In genomic region chr16:67158637-67159600, GRCh38 we compare ENCODE assay signal across 1 cellular context.
TF ChIP-seq lines count a peak whose summit lies in the region.

No MANE protein-coding gene starts in this region.

TF ChIP-seq in HepG2, 621 proteins besides CTCF, POLR2A, EP300 and RAD21:
- TF ChIP-seq MIER3 (CRISPR knock-in tag; IDR thresholded peaks at IDR 0.05; ENCODE audit: borderline replicate concordance) (0 out of 2 replicates have a peak, but pooled peaks have one; percentile 8), ZBTB34 (CRISPR knock-in tag; IDR thresholded peaks at IDR 0.05) (no peak), ZNF782 (CRISPR knock-in tag; IDR thresholded peaks at IDR 0.05; ENCODE audit: borderline replicate concordance) (no peak), ZNF205 (CRISPR knock-in tag; IDR thresholded peaks at IDR 0.05) (0 out of 2 replicates have a peak, but pooled peaks have one; percentile 17), ZBTB39 (CRISPR knock-in tag; IDR thresholded peaks at IDR 0.05) (peak; percentile 2; the same call in 1 of the 2 replicates), ZFY (CRISPR knock-in tag; IDR thresholded peaks at IDR 0.05) (no peak), CCAR2 (optimal IDR thresholded peaks at IDR 0.05; ENCODE audit: low read depth, low read length) (no peak), ZBTB7B (CRISPR knock-in tag; IDR thresholded peaks at IDR 0.05) (peak; percentile 18; the same call in 1 of the 2 replicates), MXD4 (CRISPR knock-in tag; IDR thresholded peaks at IDR 0.05) (peak; percentile 2; the same call in 1 of the 2 replicates), SMAD1 (CRISPR knock-in tag; IDR thresholded peaks at IDR 0.05; ENCODE audit: borderline replicate concordance, low read depth) (0 out of 2 replicates have a peak, but pooled peaks have one; percentile 18), NR2F1 (CRISPR knock-in tag; IDR thresholded peaks at IDR 0.05) (no peak), MYC (CRISPR knock-in tag; IDR thresholded peaks at IDR 0.05; ENCODE audit: borderline replicate concordance) (0 out of 2 replicates have a peak, but pooled peaks have one; percentile 1), CREBL2 (CRISPR knock-in tag; IDR thresholded peaks at IDR 0.05; ENCODE audit: borderline replicate concordance) (no peak), MXD1 (CRISPR knock-in tag; IDR thresholded peaks at IDR 0.05) (no peak), ZEB1 (IDR thresholded peaks at IDR 0.05; ENCODE audit: insufficient replicate concordance, low read depth) (peak; percentile 23), TGIF2 (CRISPR knock-in tag; IDR thresholded peaks at IDR 0.05) (peak; percentile 37; the same call in 1 of the 2 replicates), HOXA3 (CRISPR knock-in tag; IDR thresholded peaks at IDR 0.05) (0 out of 2 replicates have a peak, but pooled peaks have one; percentile 7), KLF9 (CRISPR knock-in tag; IDR thresholded peaks at IDR 0.05; ENCODE audit: low read depth) (peak; percentile 93), FOSL2 (CRISPR knock-in tag; IDR thresholded peaks at IDR 0.05) (0 out of 2 replicates have a peak, but pooled peaks have one; percentile 4), ZNF550 (CRISPR knock-in tag; IDR thresholded peaks at IDR 0.05; ENCODE audit: borderline replicate concordance) (peak; percentile 50; the same call in 1 of the 2 replicates), MED13 (CRISPR knock-in tag; IDR thresholded peaks at IDR 0.05) (peak; percentile 27; the same call in 1 of the 2 replicates), RXRB (CRISPR knock-in tag; IDR thresholded peaks at IDR 0.05; ENCODE audit: borderline replicate concordance) (no peak), ZNF446 (CRISPR knock-in tag; IDR thresholded peaks at IDR 0.05) (peak; percentile 64; the same call in 1 of the 2 replicates), TERF1 (CRISPR knock-in tag; IDR thresholded peaks at IDR 0.05) (no peak), MEIS1 (CRISPR knock-in tag; IDR thresholded peaks at IDR 0.05; ENCODE audit: borderline replicate concordance) (0 out of 2 replicates have a peak, but pooled peaks have one; percentile 12), SP5 (CRISPR knock-in tag; IDR thresholded peaks at IDR 0.05; ENCODE audit: borderline replicate concordance, low read depth) (peak; percentile 25; the same call in 1 of the 2 replicates), ZBTB7A (CRISPR knock-in tag; IDR thresholded peaks at IDR 0.05) (0 out of 2 replicates have a peak, but pooled peaks have one; percentile 43), ZNF263 (CRISPR knock-in tag; IDR thresholded peaks at IDR 0.05) (peak; percentile 17; the same call in 1 of the 2 replicates), MTERF4 (CRISPR knock-in tag; IDR thresholded peaks at IDR 0.05) (0 out of 2 replicates have a peak, but pooled peaks have one; percentile 76), PATZ1 (CRISPR knock-in tag; IDR thresholded peaks at IDR 0.05) (peak; percentile 52; the same call in 1 of the 2 replicates), ZNF775 (CRISPR knock-in tag; IDR thresholded peaks at IDR 0.05; ENCODE audit: borderline replicate concordance) (no peak), NAIF1 (CRISPR knock-in tag; IDR thresholded peaks at IDR 0.05; ENCODE audit: borderline replicate concordance) (peak; percentile 35; the same call in 1 of the 2 replicates), PCBP1 (IDR thresholded peaks at IDR 0.05; ENCODE audit: borderline replicate concordance, low read depth, low read length) (0 out of 2 replicates have a peak, but pooled peaks have one; percentile 79)
